16 cellular contexts compared by ENCODE assay signal in the genomic region with DNA sequence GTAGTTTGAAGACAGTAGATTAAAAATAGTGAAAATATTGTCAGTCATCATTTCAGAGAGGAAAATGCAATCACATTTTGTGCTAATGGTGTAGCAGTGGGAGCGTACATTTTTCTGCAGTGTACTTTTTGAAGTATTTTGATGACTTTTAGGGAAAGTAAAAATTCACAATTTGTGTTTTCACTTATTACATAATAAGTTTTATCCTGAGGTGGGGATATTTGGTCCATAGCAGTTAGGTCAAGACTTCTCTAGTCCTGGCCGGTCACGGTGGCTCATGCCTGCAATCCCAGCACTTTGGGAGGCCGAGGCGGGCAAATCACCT.
A peak's percentile ranks its signal among the peaks of the same experiment; 100 is the strongest.
DNase-seq lines count a peak whose midpoint lies in the region; ATAC-seq and TF ChIP-seq lines count a peak whose summit lies in the region.
"Had no signal": no experiment of that assay in that cellular context is flagged by ENCODE, and none has a peak within 500 bp of the region (broad histone marks: within the 10 kb centered on the region; RNA-seq: fewer than 3 reads in every experiment).

No MANE protein-coding gene starts in this region.

- no peak overlapping the region for H3K4me3 Mint-ChIP-seq in activated naive CD4-positive, alpha-beta T cell treated with anti-CD3 and anti-CD28 coated beads for 36 hours
- H3K4me3 Mint-ChIP-seq: activated naive CD4-positive, alpha-beta T cell treated with anti-CD3 and anti-CD28 coated beads, Interleukin-2, amount 10 ng/mL, durations not matched to agents 7 days and 5 days; CD4-positive, alpha-beta memory T cell; dendritic cell treated with granulocyte-macrophage colony-stimulating factor and Interleukin-4, amounts not matched to agents 40 ng/mL and 50 ng/mL, for 4 days had no signal

- peak overlapping the region; percentile 31 for H3K9ac ChIP-seq in adipocyte (ENCODE audit: low read length)

- H3K27ac ChIP-seq in right atrium auricular region (peak overlapping the region; percentile 48 to 50), thyroid gland (peak overlapping the region; percentile 67 to 87 (median 76))
- H3K27ac ChIP-seq: A549 had no signal

- no peak overlapping the region for H3K27ac Mint-ChIP-seq in activated naive CD4-positive, alpha-beta T cell treated with anti-CD3 and anti-CD28 coated beads for 36 hours
- H3K27ac Mint-ChIP-seq: activated naive CD4-positive, alpha-beta T cell treated with anti-CD3 and anti-CD28 coated beads, Interleukin-2, amount 10 ng/mL, durations not matched to agents 7 days and 5 days; CD4-positive, alpha-beta memory T cell; dendritic cell treated with granulocyte-macrophage colony-stimulating factor and Interleukin-4, amounts not matched to agents 40 ng/mL and 50 ng/mL, for 4 days had no signal

- peaks cover 13% of the 10 kb centered on the region for H3K27me3 Mint-ChIP-seq in activated naive CD4-positive, alpha-beta T cell treated with anti-CD3 and anti-CD28 coated beads for 36 hours (ENCODE audit: low read depth)

- H3K36me3 Mint-ChIP-seq in activated naive CD4-positive, alpha-beta T cell treated with anti-CD3 and anti-CD28 coated beads for 36 hours (ENCODE audit: low read depth): no peaks in the 10 kb centered on the region
- H3K36me3 Mint-ChIP-seq: activated naive CD4-positive, alpha-beta T cell treated with anti-CD3 and anti-CD28 coated beads, Interleukin-2, amount 10 ng/mL, durations not matched to agents 7 days and 5 days; CD4-positive, alpha-beta memory T cell had no signal

- peak; percentile 5 for ATAC-seq in Right ventricle myocardium superior (ENCODE audit: poor library complexity)
- ATAC-seq in Right ventricle myocardium inferior: no peak

- H3K36me3 ChIP-seq in adipocyte (ENCODE audit: control insufficient read depth, insufficient read depth, low read length, severe bottlenecking) (peaks cover 4% of the 10 kb centered on the region), right atrium auricular region (no peaks in the 10 kb centered on the region), thyroid gland (no peaks in the 10 kb centered on the region)
- H3K36me3 ChIP-seq: left lung, pancreas, suprapubic skin had no signal

- H3K4me1 Mint-ChIP-seq in activated naive CD4-positive, alpha-beta T cell treated with anti-CD3 and anti-CD28 coated beads for 36 hours (ENCODE audit: low read depth): no peaks in the 10 kb centered on the region
- H3K4me1 Mint-ChIP-seq: activated naive CD4-positive, alpha-beta T cell treated with anti-CD3 and anti-CD28 coated beads, Interleukin-2, amount 10 ng/mL, durations not matched to agents 7 days and 5 days had no signal

- intact Hi-C loops in Right ventricle myocardium superior (cut with DNase I): loop anchor here (2.0 to 10.0 kb wide), 3 partner anchors 120 to 288 kb away; partner anchors contain the start of gene SASH1
- intact Hi-C loops in Right ventricle myocardium inferior (cut with DNase I): no loop called here
- intact Hi-C loops in thyroid gland (cut with DNase I): loop anchor here (5.0 to 10.0 kb wide), 3 partner anchors 120 to 288 kb away; partner anchors contain the start of gene SASH1
- intact Hi-C loops in activated naive CD4-positive, alpha-beta T cell treated with anti-CD3 and anti-CD28 coated beads for 36 hours (cut with micrococcal nuclease): loop anchor here (2.0 kb wide), 1 partner anchor 214 kb away; no protein-coding TSS in a partner anchor

- no peaks in the 10 kb centered on the region for H3K9me3 Mint-ChIP-seq in activated naive CD4-positive, alpha-beta T cell treated with anti-CD3 and anti-CD28 coated beads for 36 hours
- H3K9me3 Mint-ChIP-seq: activated naive CD4-positive, alpha-beta T cell treated with anti-CD3 and anti-CD28 coated beads, Interleukin-2, amount 10 ng/mL, durations not matched to agents 7 days and 5 days; CD4-positive, alpha-beta memory T cell; dendritic cell treated with granulocyte-macrophage colony-stimulating factor and Interleukin-4, amounts not matched to agents 40 ng/mL and 50 ng/mL, for 4 days had no signal

- H3K4me3 ChIP-seq in adipocyte (ENCODE audit: low read length) (no peak overlapping the region), right atrium auricular region (no peak overlapping the region), thyroid gland (replicated peaks in 1 of 3) (no peak overlapping the region)
- H3K4me3 ChIP-seq: A549, left lung, pancreas, suprapubic skin had no signal

- H3K27me3 ChIP-seq in adipocyte (replicated peaks; ENCODE audit: control insufficient read depth, insufficient read depth, low read length) (no peaks in the 10 kb centered on the region), right atrium auricular region (no peaks in the 10 kb centered on the region), thyroid gland (no peaks in the 10 kb centered on the region)
- H3K27me3 ChIP-seq: left lung, pancreas, suprapubic skin had no signal

- DNase-seq in Right ventricle myocardium superior: no peak
- DNase-seq in Right ventricle myocardium inferior (ENCODE audit: missing footprints): no peak
- DNase-seq in adipocyte (ENCODE audit: low read depth): no peak
- DNase-seq in right atrium auricular region (ENCODE audit: low spot score): no peak
- DNase-seq in thyroid gland: no peak
- DNase-seq in NCI-H526 treated with DMSO at 0.1 percent for 48 hours (lab: John Stamatoyannopoulos, UW): no peak
- no peak for DNase-seq in stimulated activated CD4-positive, alpha-beta T cell treated with anti-CD3 and anti-CD28 coated beads, Interleukin-2, amount 100 ng/mL, for 48 hours
- no peak for DNase-seq in activated naive CD4-positive, alpha-beta T cell treated with anti-CD3 and anti-CD28 coated beads for 36 hours
- DNase-seq: GOT3, left lung had no signal

- TF ChIP-seq CTCF in right atrium auricular region (IDR thresholded peaks at IDR 0.05): peak in 1 of 2 donors; percentile 14
- TF ChIP-seq CTCF in thyroid gland (IDR thresholded peaks at IDR 0.05): no peak

- 71 to 73% methylated on average over 5 of the region's 5 CpGs for WGBS in thyroid gland, 2 donors

- H3K9me3 ChIP-seq in adipocyte (ENCODE audit: control insufficient read depth, low read length): no peaks in the 10 kb centered on the region
- no peaks in the 10 kb centered on the region for H3K9me3 ChIP-seq in right atrium auricular region
- H3K9me3 ChIP-seq in thyroid gland: no peaks in the 10 kb centered on the region
- H3K9me3 ChIP-seq: A549, left lung, pancreas, suprapubic skin had no signal

- H3K4me1 ChIP-seq in adipocyte (ENCODE audit: control insufficient read depth, insufficient read depth, low read length) (peaks cover 29% of the 10 kb centered on the region), right atrium auricular region (peaks cover 0 to 45% of the 10 kb centered on the region in 2 donors), thyroid gland (peaks cover 69 to 77% of the 10 kb centered on the region in 2 donors)

- CTCF ChIA-PET in activated naive CD4-positive, alpha-beta T cell treated with anti-CD3 and anti-CD28 coated beads for 36 hours (lab: Charles Lee): interaction anchor here (1.3 to 2.0 kb wide), 2 partner anchors 10 to 288 kb away, joined by 4 to 14 read pairs; no protein-coding TSS in a partner anchor

- peak in 1 of 2 donors; percentile 3 for TF ChIP-seq POLR2A in thyroid gland (IDR thresholded peaks at IDR 0.05)
